ENCODE assay signal across 8 cellular contexts in genomic region chr9:126860757-126861466, GRCh38. TPM values are rescaled to one million over a fixed set of nuclear protein-coding genes. Genes with fewer than 3 reads are reported as not detected.
DNase-seq lines count a peak whose midpoint lies in the region; ATAC-seq and TF ChIP-seq lines count a peak whose summit lies in the region.

No MANE protein-coding gene starts in this region.

- peaks cover 11% of the 10 kb centered on the region for H3K36me3 ChIP-seq in CD4-positive, CD25-positive, alpha-beta regulatory T cell (ENCODE audit: control insufficient read depth, insufficient read depth, low read length)
- H3K36me3 ChIP-seq in neural cell (ENCODE audit: insufficient read depth, low read length): no peaks in the 10 kb centered on the region

- H3K9me3 Mint-ChIP-seq in CD4-positive, CD25-positive, alpha-beta regulatory T cell: no peaks in the 10 kb centered on the region

- peak; percentile 14 to 15 for ATAC-seq in CD4-positive, CD25-positive, alpha-beta regulatory T cell (ENCODE audit: low read depth in 2 of 2)
- ATAC-seq in HG03565 (IDR thresholded peaks at IDR 0.05; ENCODE audit: unreplicated experiment) (peak; percentile 12), esophagus mucosa (peak; percentile 44)

- H3K27ac ChIP-seq in CD4-positive, CD25-positive, alpha-beta regulatory T cell (ENCODE audit: insufficient read depth, low read length, poor library complexity, severe bottlenecking): peak overlapping the region; percentile 20
- no peak overlapping the region for H3K27ac ChIP-seq in neural cell (ENCODE audit: low read length)

- DNase-seq in CD4-positive, CD25-positive, alpha-beta regulatory T cell: peak in 2 of 3 donors; percentile 1 to 16
- DNase-seq in GM20000 (ENCODE audit: low spot score): peak; percentile 51
- peak; percentile 19 to 32 for DNase-seq in activated CD4-positive, alpha-beta T cell treated with anti-CD3 and anti-CD28 coated beads, Interleukin-2, amount 50 U/mL, for 48 hours
- no peak for DNase-seq in NCI-H2107 (lab: John Stamatoyannopoulos, UW)
- DNase-seq in ureter (ENCODE audit: low spot score): no peak

- H3K9me2 ChIP-seq in neural cell (ENCODE audit: insufficient read depth, low read length): no peaks in the 10 kb centered on the region

- peaks cover 12 to 37% (median 27%) of the 10 kb centered on the region in 4 donors for H3K4me1 Mint-ChIP-seq in CD4-positive, CD25-positive, alpha-beta regulatory T cell

- H3K4me1 ChIP-seq in CD4-positive, CD25-positive, alpha-beta regulatory T cell (ENCODE audit: control insufficient read depth, insufficient read depth, low read length, poor library complexity, severe bottlenecking): peaks cover 30% of the 10 kb centered on the region

- peak overlapping the region; percentile 86 for H3K4me2 ChIP-seq in neural cell (ENCODE audit: low read length)

- TF ChIP-seq CTCF in GM20000 (IDR thresholded peaks at IDR 0.05; ENCODE audit: extremely low read depth, missing control alignments) (no peak), neural cell (IDR thresholded peaks at IDR 0.05; ENCODE audit: poor library complexity, severe bottlenecking) (no peak)

- H3K4me3 ChIP-seq in CD4-positive, CD25-positive, alpha-beta regulatory T cell (ENCODE audit: low read depth, low read length): peak overlapping the region; percentile 72
- peak overlapping the region; percentile 95 for H3K4me3 ChIP-seq in neural cell (ENCODE audit: low read length)

- peak overlapping the region; percentile 25 to 93 (median 76) for H3K27ac Mint-ChIP-seq in CD4-positive, CD25-positive, alpha-beta regulatory T cell

- peaks cover 17% of the 10 kb centered on the region for H3K79me2 ChIP-seq in neural cell (replicated peaks; ENCODE audit: insufficient read depth, low read length)

- H2AFZ ChIP-seq in neural cell (ENCODE audit: low read depth, low read length): no peak overlapping the region

- peaks cover 4% of the 10 kb centered on the region for H4K20me1 ChIP-seq in neural cell (ENCODE audit: insufficient read depth)

- no peaks in the 10 kb centered on the region for H3K36me3 Mint-ChIP-seq in CD4-positive, CD25-positive, alpha-beta regulatory T cell

- peak overlapping the region; percentile 74 for H3K9ac ChIP-seq in neural cell (ENCODE audit: low read length)

- H3F3A ChIP-seq in neural cell (ENCODE audit: insufficient read depth, low read length, poor library complexity, severe bottlenecking): no peaks in the 10 kb centered on the region

- H3K9me3 ChIP-seq in CD4-positive, CD25-positive, alpha-beta regulatory T cell (ENCODE audit: control insufficient read depth in 2 of 2, low read length in 2 of 2): no peaks in the 10 kb centered on the region
- no peaks in the 10 kb centered on the region for H3K9me3 ChIP-seq in neural cell (ENCODE audit: low read length)

- peaks cover 5% of the 10 kb centered on the region for H3K27me3 ChIP-seq in CD4-positive, CD25-positive, alpha-beta regulatory T cell (ENCODE audit: control insufficient read depth, insufficient read depth, low read length)
- H3K27me3 ChIP-seq in neural cell (ENCODE audit: insufficient read depth, low read depth, low read length): peaks cover 5% of the 10 kb centered on the region

- TF ChIP-seq EP300 in neural cell (conservative IDR thresholded peaks at IDR 0.05; ENCODE audit: poor library complexity, severe bottlenecking): no peak

- H3K4me3 Mint-ChIP-seq in CD4-positive, CD25-positive, alpha-beta regulatory T cell: peak overlapping the region; percentile 83 to 97 (median 92)

- peaks cover 20% of the 10 kb centered on the region for H3K27me3 Mint-ChIP-seq in CD4-positive, CD25-positive, alpha-beta regulatory T cell

- TF ChIP-seq RAD21 in neural cell (conservative IDR thresholded peaks at IDR 0.05): no peak

TF ChIP-seq in neural cell, 6 proteins besides CTCF, POLR2A, EP300 and RAD21:
- TF ChIP-seq REST (IDR thresholded peaks at IDR 0.05; ENCODE audit: borderline replicate concordance): no peak
- no peak for TF ChIP-seq POLR2AphosphoS5 (IDR thresholded peaks at IDR 0.05)
- TF ChIP-seq MXI1 (conservative IDR thresholded peaks at IDR 0.05; ENCODE audit: poor library complexity, severe bottlenecking): peak; percentile 15
- TF ChIP-seq EZH2 (IDR thresholded peaks at IDR 0.05; ENCODE audit: borderline replicate concordance, insufficient read depth, low read length, poor library complexity, severe bottlenecking): no peak
- no peak for TF ChIP-seq TAF1 (IDR thresholded peaks at IDR 0.05; ENCODE audit: low read depth)
- no peak for TF ChIP-seq SMC3 (conservative IDR thresholded peaks at IDR 0.05; ENCODE audit: poor library complexity)

RNA-seq across cellular contexts. Expression of gene ZBTB34, which starts 0.5 kb away (rescaled TPM):
- total RNA-seq in CD4-positive, CD25-positive, alpha-beta regulatory T cell: 5.4 TPM
- polyA plus RNA-seq in CD4-positive, CD25-positive, alpha-beta regulatory T cell: 1 to 10 TPM in 1 of 4 donors, under 1 TPM in 3; 0.56 to 1.0 (median 0.81) TPM
- total RNA-seq in esophagus mucosa (2.5 TPM), ureter (10.1 TPM)
- 19.5 and 21.8 TPM in 2 replicates for polyA plus RNA-seq in neural cell
- polyA minus RNA-seq in neural cell: 47.2 and 52.7 TPM in 2 replicates

RNA-seq across cellular contexts. Expression of gene RALGPS1, which starts 53.7 kb away (rescaled TPM):
- 10.3 TPM for total RNA-seq in CD4-positive, CD25-positive, alpha-beta regulatory T cell
- polyA plus RNA-seq in CD4-positive, CD25-positive, alpha-beta regulatory T cell: 1 to 10 TPM; 1.8 to 3.7 (median 2.7) TPM
- total RNA-seq in esophagus mucosa: 6.8 TPM
- 37.1 and 38.9 TPM in 2 replicates for polyA plus RNA-seq in neural cell
- 77.2 and 79.9 TPM in 2 replicates for polyA minus RNA-seq in neural cell
- 48.8 TPM for total RNA-seq in ureter

RNA-seq across cellular contexts. Expression of gene ZBTB43, which starts 56.1 kb away (rescaled TPM):
- total RNA-seq in CD4-positive, CD25-positive, alpha-beta regulatory T cell: 38.0 TPM
- polyA plus RNA-seq in CD4-positive, CD25-positive, alpha-beta regulatory T cell: 1 to 10 TPM; 4.5 to 8.2 (median 7.1) TPM
- 12.8 TPM for total RNA-seq in esophagus mucosa
- 12.1 and 12.3 TPM in 2 replicates for polyA plus RNA-seq in neural cell
- 21.9 and 24.5 TPM in 2 replicates for polyA minus RNA-seq in neural cell
- total RNA-seq in ureter: 22.0 TPM

Comparison
In these comparisons a context has a peak if more than half of its experiments do, and no peak if none do; other contexts are left out.
1. DNase-seq: peak in CD4-positive, CD25-positive, alpha-beta regulatory T cell (2 of 3), GM20000 (single experiment) and activated CD4-positive, alpha-beta T cell treated with anti-CD3 and anti-CD28 coated beads, Interleukin-2, amount 50 U/mL, for 48 hours (2 of 2); none in NCI-H2107 (single experiment) and ureter (single experiment).
2. Peak in every context shown above with its lines, with median percentiles within 50 percentile points of each other: ATAC-seq.